Comparison of ENCODE assay signal across 19 cellular contexts in the genomic region with DNA sequence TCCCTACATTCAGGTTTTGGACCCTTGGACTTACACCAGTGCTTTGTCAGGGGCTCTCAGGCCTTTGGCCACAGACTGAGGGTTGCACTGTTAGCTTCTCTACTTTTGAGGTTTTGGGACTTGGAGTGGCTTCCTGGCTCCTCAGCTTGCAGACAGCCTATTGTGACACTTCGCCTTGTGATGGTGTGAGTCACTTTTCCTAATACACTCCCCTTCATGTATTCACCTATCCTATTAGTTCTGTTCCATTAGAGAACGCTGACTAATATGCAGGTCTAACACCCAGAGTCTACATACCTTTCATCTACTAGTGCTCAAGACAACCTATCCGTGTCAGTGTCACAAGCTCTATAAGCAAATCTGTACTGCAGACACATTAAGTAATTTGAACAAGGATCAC.
DNase-seq lines count a peak whose midpoint lies in the region; ATAC-seq, FAIRE-seq and TF ChIP-seq lines count a peak whose summit lies in the region.
"Had no signal": no experiment of that assay in that cellular context is flagged by ENCODE, and none has a peak within 500 bp of the region (broad histone marks: within the 10 kb centered on the region; RNA-seq: fewer than 3 reads in every experiment).

No MANE protein-coding gene starts in this region.

- CTCF ChIA-PET in HepG2 (lab: Yijun Ruan, JAX; ENCODE audit: low intra/inter-chr PET ratio, low total read pairs): no interaction called here

- H3K9ac ChIP-seq in HepG2 (ENCODE audit: insufficient read depth, low read depth, low read length): no peak overlapping the region

- in situ Hi-C loops in gastrocnemius medialis (cut with MboI; ENCODE audit: low sequenced_read_pairs in 4 of 4) (no loop called here), HepG2 (cut with HindIII; ENCODE audit: extremely low pct_ligation_motif_present, low pct_unique_long_range_greater_than_20kb) (no loop called here)

- no peak for ATAC-seq in gastrocnemius medialis
- ATAC-seq in HepG2: no peak
- ATAC-seq: natural killer cell had no signal

- no peaks in the 10 kb centered on the region for H3K79me2 ChIP-seq in HepG2 (ENCODE audit: insufficient read depth, low read length)

- FAIRE-seq in HepG2 (lab: Jason Lieb, UNC): no peak
- FAIRE-seq: colon had no signal

- H3K27me3 ChIP-seq in gastrocnemius medialis (no peaks in the 10 kb centered on the region), HepG2 (ENCODE audit: control insufficient read depth in 1 of 2, insufficient read depth in 2 of 2, low read length in 2 of 2) (no peaks in the 10 kb centered on the region)
- H3K27me3 ChIP-seq: ascending aorta had no signal

- intact Hi-C loops in gastrocnemius medialis (cut with DNase I; ENCODE audit: low total_unique reads) (no loop called here), HepG2 (cut with micrococcal nuclease; ENCODE audit: unreplicated experiment) (no loop called here)

- H4K20me1 ChIP-seq in HepG2 (ENCODE audit: insufficient read depth, low read length): no peaks in the 10 kb centered on the region

- H3K36me3 ChIP-seq in gastrocnemius medialis: no peaks in the 10 kb centered on the region
- H3K36me3 ChIP-seq in HepG2 (replicated peaks in 1 of 2; ENCODE audit: control insufficient read depth in 1 of 2, insufficient read depth in 2 of 2, low read length in 2 of 2): no peaks in the 10 kb centered on the region
- H3K36me3 ChIP-seq: ascending aorta had no signal

- POLR2A ChIA-PET in HepG2 (lab: Yijun Ruan, JAX): no interaction called here

- H3K4me1 ChIP-seq in gastrocnemius medialis (no peaks in the 10 kb centered on the region), HepG2 (ENCODE audit: insufficient read depth, low read length) (peaks cover 7% of the 10 kb centered on the region)
- H3K4me1 ChIP-seq: ascending aorta had no signal

- DNase-seq in HK-2 (ENCODE audit: unreplicated experiment) (peak; percentile 17), SW480 (ENCODE audit: low spot score) (peak; percentile 9), foreskin fibroblast (peak; percentile 4), gastrocnemius medialis (no peak), NCI-H2081 treated with DMSO at 0.1 percent for 48 hours (lab: John Stamatoyannopoulos, UW) (no peak), HepG2 (ENCODE audit: low spot score) (no peak)
- DNase-seq in stimulated activated CD4-positive, alpha-beta T cell treated with anti-CD3 and anti-CD28 coated beads, Interleukin-1b, Interleukin-23, amount 100 ng/mL, for 48 hours: no peak
- DNase-seq: activated CD4-positive, alpha-beta T cell treated with anti-CD3 and anti-CD28 coated beads, Interleukin-2, amount 50 U/mL, for 48 hours; activated naive CD4-positive, alpha-beta T cell treated with anti-CD3 and anti-CD28 coated beads, Interleukin-2, amount 50 U/mL, for 16 hours; activated T-cell treated with anti-CD3 and anti-CD28 coated beads, Interleukin-2, amount 50 U/mL, for 1 hour; AML-193; natural killer cell; NCI-H1436 treated with DMSO at 0.1 percent for 48 hours; NCI-H446; Right ventricle myocardium superior had no signal

- H3K4me3 ChIP-seq in foreskin fibroblast (ENCODE audit: low read depth in 1 of 2, low read length in 2 of 2) (no peak overlapping the region), skin epidermis (no peak overlapping the region), gastrocnemius medialis (no peak overlapping the region), HepG2 (replicated peaks in 1 of 3; ENCODE audit: insufficient read depth in 1 of 3, low read depth in 2 of 3, low read length in 3 of 3) (no peak overlapping the region)
- H3K4me3 ChIP-seq: ascending aorta had no signal

- H3K9me3 ChIP-seq in gastrocnemius medialis (no peaks in the 10 kb centered on the region), HepG2 (ENCODE audit: low read length) (no peaks in the 10 kb centered on the region)
- H3K9me3 ChIP-seq: ascending aorta had no signal

- H3K27ac ChIP-seq in skin epidermis (peak overlapping the region in 12 of 21 experiments; percentile 44 to 84 (median 60)), gastrocnemius medialis (no peak overlapping the region), HepG2 (ENCODE audit: extremely low read length, insufficient read depth, low read length) (no peak overlapping the region)
- H3K27ac ChIP-seq: ascending aorta, VCaP had no signal

- TF ChIP-seq POLR2A in gastrocnemius medialis (IDR thresholded peaks at IDR 0.05): no peak
- TF ChIP-seq POLR2A in HepG2 (IDR thresholded peaks at IDR 0.05; ENCODE audit: insufficient read depth in 1 of 2, low read depth in 2 of 2, low read length in 2 of 2): no peak

- no peak for TF ChIP-seq RAD21 in HepG2 (CRISPR knock-in tag; IDR thresholded peaks at IDR 0.05)

- no peak for TF ChIP-seq CTCF in foreskin fibroblast (IDR thresholded peaks at IDR 0.05; ENCODE audit: low read depth, low read length)
- no peak for TF ChIP-seq CTCF in gastrocnemius medialis (IDR thresholded peaks at IDR 0.05 in 4 of 5, conservative IDR thresholded peaks at IDR 0.05 in 1 of 5)
- no peak for TF ChIP-seq CTCF in HepG2 (CRISPR knock-in tag; IDR thresholded peaks at IDR 0.05)

- no peak overlapping the region for H2AFZ ChIP-seq in HepG2 (ENCODE audit: low read length)

- TF ChIP-seq EP300 in HepG2 (IDR thresholded peaks at IDR 0.05; ENCODE audit: low read depth in 2 of 2, low read length in 2 of 2) (no peak), HepG2 (CRISPR knock-in tag; IDR thresholded peaks at IDR 0.05; ENCODE audit: borderline replicate concordance) (no peak)

- no TSS peak for BruUV-seq in HepG2 (replicated peaks; lab: Mats Ljungman, UMichigan)

- 21% methylated on average over 3 of the region's 3 CpGs for WGBS in HepG2 (ENCODE audit: low lambda C conversion rate)

- H3K4me2 ChIP-seq in HepG2 (ENCODE audit: low read depth, low read length): no peak overlapping the region

TF ChIP-seq in HepG2, 621 proteins besides CTCF, POLR2A, EP300 and RAD21:
- TF ChIP-seq KAT8 (CRISPR knock-in tag; IDR thresholded peaks at IDR 0.05): no peak
- TF ChIP-seq, protein P1, sequence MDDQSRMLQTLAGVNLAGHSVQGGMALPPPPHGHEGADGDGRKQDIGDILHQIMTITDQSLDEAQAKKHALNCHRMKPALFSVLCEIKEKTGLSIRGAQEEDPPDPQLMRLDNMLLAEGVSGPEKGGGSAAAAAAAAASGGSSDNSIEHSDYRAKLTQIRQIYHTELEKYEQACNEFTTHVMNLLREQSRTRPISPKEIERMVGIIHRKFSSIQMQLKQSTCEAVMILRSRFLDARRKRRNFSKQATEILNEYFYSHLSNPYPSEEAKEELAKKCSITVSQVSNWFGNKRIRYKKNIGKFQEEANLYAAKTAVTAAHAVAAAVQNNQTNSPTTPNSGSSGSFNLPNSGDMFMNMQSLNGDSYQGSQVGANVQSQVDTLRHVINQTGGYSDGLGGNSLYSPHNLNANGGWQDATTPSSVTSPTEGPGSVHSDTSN (CRISPR knock-in tag; IDR thresholded peaks at IDR 0.05; ENCODE audit: borderline replicate concordance): no peak
TF ChIP-seq in HepG2: peak in this region for 0.

Comparison
In these comparisons a context has a peak if more than half of its experiments do, and no peak if none do; other contexts are left out.
1. DNase-seq: peak in HK-2 (single experiment), SW480 (single experiment) and foreskin fibroblast (2 of 2); none in gastrocnemius medialis (0 of 2), NCI-H2081 treated with DMSO at 0.1 percent for 48 hours (single experiment), HepG2 (single experiment) and stimulated activated CD4-positive, alpha-beta T cell treated with anti-CD3 and anti-CD28 coated beads, Interleukin-1b, Interleukin-23, amount 100 ng/mL, for 48 hours (single experiment).
2. H3K27ac ChIP-seq: peak in skin epidermis (12 of 21); none in gastrocnemius medialis (0 of 4) and HepG2 (single experiment).